Comparison of ENCODE assay signal across 21 cellular contexts in genomic region chr15:48500595-48500994, GRCh38.
"Had no signal": no experiment of that assay in that cellular context is flagged by ENCODE, and none has a peak within 500 bp of the region (broad histone marks: within the 10 kb centered on the region; RNA-seq: fewer than 3 reads in every experiment).

No MANE protein-coding gene starts in this region.

- DNase-seq: activated CD4-positive, alpha-beta memory T cell treated with anti-CD3 and anti-CD28 coated beads, Interleukin-2, amount 10 ng/mL, durations not matched to agents 7 days and 5 days; activated CD4-positive, alpha-beta T cell treated with anti-CD3 and anti-CD28 coated beads for 36 hours; activated naive CD8-positive, alpha-beta T cell treated with anti-CD3 and anti-CD28 coated beads for 36 hours; activated T-cell treated with anti-CD3 and anti-CD28 coated beads, Interleukin-2, amount 50 U/mL, for 24 hours; anterior cingulate cortex; cerebellar nuclear complex; dermis blood vessel endothelial cell; heart right ventricle; left colon; midbrain; naive thymus-derived CD4-positive, alpha-beta T cell; stimulated activated CD4-positive, alpha-beta T cell treated with anti-CD3 and anti-CD28 coated beads, Interleukin-12 subunit alpha, Interleukin-12 subunit beta, amount 100 ng/mL, for 4 hours; stimulated activated CD4-positive, alpha-beta T cell treated with anti-CD3 and anti-CD28 coated beads, Interleukin-2, amount 100 ng/mL, for 24 hours; T-helper 17 cell; tibial artery had no signal

- H3K27ac ChIP-seq: breast epithelium, heart right ventricle, parathyroid adenoma, tibial artery had no signal

- H3K36me3 Mint-ChIP-seq: activated naive CD8-positive, alpha-beta T cell treated with anti-CD3 and anti-CD28 coated beads for 36 hours; naive thymus-derived CD4-positive, alpha-beta T cell had no signal

- H3K27ac Mint-ChIP-seq: activated CD4-positive, alpha-beta memory T cell treated with anti-CD3 and anti-CD28 coated beads, Interleukin-2, amount 10 ng/mL, durations not matched to agents 7 days and 5 days; activated CD4-positive, alpha-beta T cell treated with anti-CD3 and anti-CD28 coated beads for 36 hours; activated naive CD8-positive, alpha-beta T cell treated with anti-CD3 and anti-CD28 coated beads for 36 hours; activated T-cell treated with anti-CD3 and anti-CD28 coated beads, Interleukin-2, amount 50 U/mL, for 24 hours; naive thymus-derived CD4-positive, alpha-beta T cell; T-helper 17 cell had no signal

- ATAC-seq: activated CD4-positive, alpha-beta T cell treated with anti-CD3 and anti-CD28 coated beads for 36 hours; gastroesophageal sphincter; heart right ventricle; left colon; naive thymus-derived CD4-positive, alpha-beta T cell; T-helper 17 cell had no signal

- H3K9me3 Mint-ChIP-seq: activated CD4-positive, alpha-beta memory T cell treated with anti-CD3 and anti-CD28 coated beads, Interleukin-2, amount 10 ng/mL, durations not matched to agents 7 days and 5 days; activated naive CD8-positive, alpha-beta T cell treated with anti-CD3 and anti-CD28 coated beads for 36 hours; activated T-cell treated with anti-CD3 and anti-CD28 coated beads, Interleukin-2, amount 50 U/mL, for 24 hours; naive thymus-derived CD4-positive, alpha-beta T cell had no signal

- H3K9me3 ChIP-seq: breast epithelium, gastroesophageal sphincter, heart right ventricle, tibial artery had no signal

- H3K9ac ChIP-seq: parathyroid adenoma had no signal

- FAIRE-seq: islet of Langerhans, urothelium cell line had no signal

- H3K27me3 ChIP-seq: breast epithelium, gastroesophageal sphincter, heart right ventricle, tibial artery had no signal

- H3K36me3 ChIP-seq: breast epithelium had no signal

- H3K4me1 ChIP-seq: breast epithelium, parathyroid adenoma, tibial artery had no signal

- H3K4me3 ChIP-seq: breast epithelium, gastroesophageal sphincter, heart right ventricle, lung, tibial artery had no signal
